ENCODE assay signal across 23 cellular contexts in the genomic region with DNA sequence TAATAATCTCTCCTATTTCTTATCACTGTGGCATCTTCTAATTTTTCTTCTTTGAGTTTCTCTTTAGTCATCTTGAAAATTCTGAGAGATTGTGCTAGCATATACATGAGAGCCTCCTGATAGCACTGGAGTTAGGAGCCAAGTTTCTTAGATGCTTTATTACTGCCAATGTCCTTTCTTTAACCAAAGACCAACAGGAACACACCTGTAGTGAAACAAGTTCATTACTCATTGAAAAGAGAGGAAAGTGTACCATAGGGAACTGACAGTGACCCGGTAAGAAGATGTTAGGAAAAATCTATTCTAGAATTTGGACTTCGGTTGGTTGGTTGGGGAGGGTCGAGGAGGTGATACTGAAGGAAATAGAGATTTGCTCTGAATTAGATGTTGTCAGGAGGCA. TPM values are rescaled to one million over a fixed set of nuclear protein-coding genes. Genes with fewer than 3 reads are reported as not detected.
A peak's percentile ranks its signal among the peaks of the same experiment; 100 is the strongest.
DNase-seq lines count a peak whose midpoint lies in the region; ATAC-seq and TF ChIP-seq lines count a peak whose summit lies in the region.
"Had no signal": no experiment of that assay in that cellular context is flagged by ENCODE, and none has a peak within 500 bp of the region (broad histone marks: within the 10 kb centered on the region; RNA-seq: fewer than 3 reads in every experiment).

No MANE protein-coding gene starts in this region.

- H3K36me3 Mint-ChIP-seq in HFFc6 (ENCODE audit: low read depth) (peaks cover 6% of the 10 kb centered on the region), osteocyte (ENCODE audit: unreplicated experiment) (no peaks in the 10 kb centered on the region)
- H3K36me3 Mint-ChIP-seq: activated naive CD8-positive, alpha-beta T cell had no signal

- H3K27me3 Mint-ChIP-seq in HFFc6 (ENCODE audit: insufficient read depth), result no peaks in the 10 kb centered on the region; the same call in 1 of the 2 replicates
- H3K27me3 Mint-ChIP-seq in osteocyte (ENCODE audit: unreplicated experiment), result no peaks in the 10 kb centered on the region

- no peaks in the 10 kb centered on the region for H3K36me3 ChIP-seq in Peyer's patch
- H3K36me3 ChIP-seq: esophagus squamous epithelium, sigmoid colon, tibial nerve had no signal

- peaks cover 0 to 6% (median 0%) of the 10 kb centered on the region in 4 donors for H3K4me1 ChIP-seq in Peyer's patch

- H3K9me3 Mint-ChIP-seq in HFFc6 (no peaks in the 10 kb centered on the region), osteocyte (ENCODE audit: unreplicated experiment) (no peaks in the 10 kb centered on the region)
- H3K9me3 Mint-ChIP-seq: activated T-helper 1 cell treated with anti-CD3 and anti-CD28 coated beads, Interleukin-12 subunit alpha, Interleukin-12 subunit beta, Interleukin-2, Interleukin-4 antibody, amounts not matched to agents 30 ng/mL and 10 ng/mL and 1 ng/mL, durations not matched to agents 14 hours and 24 hours and 36 hours; GM23338 had no signal

- no peak for TF ChIP-seq POLR2A in Peyer's patch (IDR thresholded peaks at IDR 0.05)

- TF ChIP-seq CTCF in C4-2B (conservative IDR thresholded peaks at IDR 0.05), result no peak
- TF ChIP-seq CTCF in HFFc6 (IDR thresholded peaks at IDR 0.05), result no peak
- no peak for TF ChIP-seq CTCF in osteocyte (IDR thresholded peaks at IDR 0.05)
- no peak for TF ChIP-seq CTCF in Peyer's patch (IDR thresholded peaks at IDR 0.05)

- H3K27me3 ChIP-seq in Peyer's patch, result no peaks in the 10 kb centered on the region
- H3K27me3 ChIP-seq: esophagus squamous epithelium, sigmoid colon, tibial nerve had no signal

- H3K4me1 Mint-ChIP-seq in HFFc6 (ENCODE audit: low read depth), result peaks cover 48% of the 10 kb centered on the region
- H3K4me1 Mint-ChIP-seq in osteocyte (ENCODE audit: unreplicated experiment), result peaks cover 10% of the 10 kb centered on the region

- no peak for ATAC-seq in GM21786 (IDR thresholded peaks at IDR 0.05; ENCODE audit: unreplicated experiment)
- ATAC-seq: GM23338; stimulated activated naive CD8-positive, alpha-beta T cell treated with anti-CD3 and anti-CD28 coated beads, Interleukin-15, Interleukin-2, amounts not matched to agents 100 U/mL and 50 U/mL, for 24 hours had no signal

- peak; percentile 15 for DNase-seq in HFFc6
- peak; percentile 2 for DNase-seq in cerebellum (ENCODE audit: low spot score)
- DNase-seq in osteocyte (ENCODE audit: extremely low spot score, unreplicated experiment), result no peak
- DNase-seq in T-helper 9 cell, result no peak
- DNase-seq in Peyer's patch, result no peak
- DNase-seq in central memory CD4-positive, alpha-beta T cell, result no peak
- DNase-seq: AML-193; Caco-2; esophagus squamous epithelium; NCI-H2171; nucleus accumbens; sigmoid colon; stimulated activated CD4-positive, alpha-beta T cell treated with anti-CD3 and anti-CD28 coated beads, Interleukin-1b, Interleukin-23, amount 100 ng/mL, for 48 hours; stimulated activated naive CD8-positive, alpha-beta T cell treated with anti-CD3 and anti-CD28 coated beads, Interleukin-15, Interleukin-2, amounts not matched to agents 100 U/mL and 50 U/mL, for 24 hours; T1000 had no signal

- no peak overlapping the region for H3K4me3 ChIP-seq in Peyer's patch
- H3K4me3 ChIP-seq: esophagus squamous epithelium, GM23338, sigmoid colon, tibial nerve had no signal

- no peaks in the 10 kb centered on the region for H3K9me3 ChIP-seq in Peyer's patch
- H3K9me3 ChIP-seq: Caco-2, esophagus squamous epithelium, sigmoid colon, tibial nerve had no signal

- H3K27ac ChIP-seq in C4-2B (peak overlapping the region; percentile 95), Peyer's patch (peak overlapping the region in 2 of 4 donors; percentile 19 to 65)
- H3K27ac ChIP-seq: esophagus squamous epithelium, sigmoid colon had no signal

- H3K27ac Mint-ChIP-seq in HFFc6, result peak overlapping the region; percentile 66
- H3K27ac Mint-ChIP-seq in osteocyte (ENCODE audit: unreplicated experiment), result peak overlapping the region; percentile 47
- H3K27ac Mint-ChIP-seq: activated naive CD8-positive, alpha-beta T cell; activated T-helper 1 cell treated with anti-CD3 and anti-CD28 coated beads, Interleukin-12 subunit alpha, Interleukin-12 subunit beta, Interleukin-2, Interleukin-4 antibody, amounts not matched to agents 30 ng/mL and 10 ng/mL and 1 ng/mL, durations not matched to agents 14 hours and 24 hours and 36 hours; GM23338 had no signal

- H3K4me3 Mint-ChIP-seq in HFFc6 (peak overlapping the region; percentile 1; the same call in 1 of the 2 replicates), osteocyte (ENCODE audit: unreplicated experiment) (no peak overlapping the region)
- H3K4me3 Mint-ChIP-seq: activated naive CD8-positive, alpha-beta T cell; activated T-helper 1 cell treated with anti-CD3 and anti-CD28 coated beads, Interleukin-12 subunit alpha, Interleukin-12 subunit beta, Interleukin-2, Interleukin-4 antibody, amounts not matched to agents 30 ng/mL and 10 ng/mL and 1 ng/mL, durations not matched to agents 14 hours and 24 hours and 36 hours; GM23338 had no signal

RNA-seq across cellular contexts. Expression of gene CD36, which starts 27.1 kb away (rescaled TPM):
- total RNA-seq in HFFc6 (2021; fragmentation: NEBNext Ultra II Directional; extraction: Animal tissue kit (Norgen Biotek cat#: 25700)), result 1 to 10 TPM in 3 of 6 experiments, under 1 TPM in 3; 0.74 to 3.5 (median 1.1) TPM
- total RNA-seq in cerebellum, result 32.1 TPM
- total RNA-seq in osteocyte, result 0.08 and 0.86 TPM in 2 replicates
- 10 to 100 TPM in 3 of 4 donors, 1 to 10 TPM in 1; 8.9 to 35.5 (median 24.4) TPM for total RNA-seq in Peyer's patch
- total RNA-seq: activated T-helper 1 cell treated with anti-CD3 and anti-CD28 coated beads, Interleukin-12 subunit alpha, Interleukin-12 subunit beta, Interleukin-2, Interleukin-4 antibody, amounts not matched to agents 30 ng/mL and 10 ng/mL and 1 ng/mL, durations not matched to agents 14 hours and 24 hours and 36 hours; Caco-2; Daoy; OCI-LY7 had no signal

Comparison
In these comparisons a context has a peak if more than half of its experiments do, and no peak if none do; other contexts are left out.
1. DNase-seq: peak in HFFc6 (single experiment) and cerebellum (single experiment); none in osteocyte (single experiment), T-helper 9 cell (single experiment), Peyer's patch (0 of 3) and central memory CD4-positive, alpha-beta T cell (single experiment).